Comparison of ENCODE assay signal across 8 cellular contexts in genomic region chr12:2004113-2004929, GRCh38. TPM values are rescaled to one million over a fixed set of nuclear protein-coding genes. Genes with fewer than 3 reads are reported as not detected.
DNase-seq lines count a peak whose midpoint lies in the region; ATAC-seq and TF ChIP-seq lines count a peak whose summit lies in the region.

TSS of gene DCP1B (minus strand) at chr12:2004457. CDS start at chr12:2004431, 26 bp downstream.

- no peaks in the 10 kb centered on the region for H3K9me3 ChIP-seq in Peyer's patch
- no peaks in the 10 kb centered on the region for H3K9me3 ChIP-seq in muscle layer of colon (ENCODE audit: low read length)

- peak within 1 kb of the TSS; percentile 97 for H3K9ac ChIP-seq in muscle layer of colon (ENCODE audit: low read length)

- peak; percentile 45 to 65 for TF ChIP-seq POLR2A in Peyer's patch (IDR thresholded peaks at IDR 0.05)

- peak within 1 kb of the TSS; percentile 82 to 86 (median 86) for H3K27ac ChIP-seq in Peyer's patch
- peak within 1 kb of the TSS; percentile 97 for H3K27ac ChIP-seq in muscle layer of colon (ENCODE audit: low read depth, low read length)

- no peak for TF ChIP-seq CTCF in Peyer's patch (IDR thresholded peaks at IDR 0.05)

- H3K36me3 ChIP-seq in Peyer's patch (no peaks in the 10 kb centered on the region), muscle layer of colon (ENCODE audit: insufficient read depth, low read length) (no peaks in the 10 kb centered on the region)

- ATAC-seq in GM21717 (IDR thresholded peaks at IDR 0.05; ENCODE audit: unreplicated experiment), result peak; percentile 94
- peak; percentile 99 for ATAC-seq in esophagus mucosa

- DNase-seq in DMS53 treated with DMSO at 0.1 percent for 48 hours (lab: John Stamatoyannopoulos, UW; ENCODE audit: unreplicated experiment) (peak; percentile 97), KG1 (lab: John Stamatoyannopoulos, UW) (peak; percentile 78), Peyer's patch (peak; percentile 92 to 98 (median 96))
- DNase-seq in activated T-cell treated with anti-CD3 and anti-CD28 coated beads, Interleukin-2, amount 50 U/mL, for 48 hours, result peak; percentile 94 to 96
- DNase-seq in stimulated activated CD8-positive, alpha-beta memory T cell treated with anti-CD3 and anti-CD28 coated beads, Interleukin-7, amount 100 ng/mL, for 24 hours (ENCODE audit: low read depth), result peak; percentile 89

- peaks cover 0 to 6% (median 0%) of the 10 kb centered on the region in 4 donors for H3K4me1 ChIP-seq in Peyer's patch
- peaks cover 37% of the 10 kb centered on the region for H3K4me1 ChIP-seq in muscle layer of colon (ENCODE audit: insufficient read depth, low read length)

- H3K4me3 ChIP-seq in Peyer's patch, result peak within 1 kb of the TSS; percentile 71 to 88 (median 79)
- peak within 1 kb of the TSS; percentile 91 to 97 for H3K4me3 ChIP-seq in muscle layer of colon (ENCODE audit: low read depth in 1 of 2, low read length in 2 of 2)

- H3K27me3 ChIP-seq in Peyer's patch (no peaks in the 10 kb centered on the region), muscle layer of colon (ENCODE audit: control insufficient read depth in 1 of 2, insufficient read depth in 2 of 2, low read length in 2 of 2) (no peaks in the 10 kb centered on the region)

RNA-seq across cellular contexts. Expression of gene DCP1B, which starts in this region (rescaled TPM):
- 10 to 100 TPM; 14.7 to 54.5 (median 18.6) TPM for total RNA-seq in Peyer's patch
- total RNA-seq in esophagus mucosa, result 5.2 TPM

Comparison
In these comparisons a context has a peak if more than half of its experiments do, and no peak if none do; other contexts are left out.
1. Peak in every context shown above with its lines: DNase-seq, ATAC-seq, H3K4me3 ChIP-seq and H3K27ac ChIP-seq.